Comparison of ENCODE assay signal across 17 cellular contexts in the genomic region with DNA sequence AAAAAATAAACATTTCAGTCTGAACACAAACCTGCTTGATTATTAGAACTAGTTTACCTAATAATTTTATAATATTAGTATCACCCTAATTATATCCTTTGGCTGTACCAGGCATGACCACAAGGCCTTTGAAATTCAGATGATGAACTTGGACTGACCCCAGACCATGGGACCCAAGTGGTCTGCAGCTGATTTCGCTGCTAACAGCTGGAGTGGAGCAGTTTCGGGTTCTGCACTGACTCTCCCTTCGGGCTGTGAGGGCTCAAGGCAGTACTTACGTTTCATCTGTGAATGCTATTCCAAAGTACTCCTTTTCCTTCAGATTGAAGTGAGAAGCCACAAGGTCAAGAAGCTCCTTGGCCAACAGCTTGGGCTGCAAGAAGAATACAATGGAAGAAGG.
"Had no signal": no experiment of that assay in that cellular context is flagged by ENCODE, and none has a peak within 500 bp of the region (broad histone marks: within the 10 kb centered on the region; RNA-seq: fewer than 3 reads in every experiment).

No MANE protein-coding gene starts in this region.

- H3K36me3 ChIP-seq: gastrocnemius medialis, sigmoid colon had no signal

- H3K27ac ChIP-seq: epithelial cell of prostate, esophagus muscularis mucosa, lower lobe of right lung, sigmoid colon had no signal

- H3K4me3 ChIP-seq: esophagus muscularis mucosa, gastrocnemius medialis, heart right ventricle, lower lobe of right lung, sigmoid colon, tibial nerve had no signal

- FAIRE-seq: endometrium, islet of Langerhans, small intestine had no signal

- DNase-seq: effector memory CD4-positive, alpha-beta T cell; gastrocnemius medialis; heart right ventricle; hypothalamus; kidney glomerular epithelial cell; lower lobe of right lung; naive thymus-derived CD8-positive, alpha-beta T cell; posterior cingulate gyrus; sigmoid colon; small intestine; stimulated activated CD4-positive, alpha-beta T cell treated with anti-CD3 and anti-CD28 coated beads, Interleukin-12 subunit alpha, Interleukin-12 subunit beta, amount 100 ng/mL, for 4 hours; stimulated activated naive CD8-positive, alpha-beta T cell treated with anti-CD3 and anti-CD28 coated beads, Interleukin-15, Interleukin-2, amounts not matched to agents 100 U/mL and 50 U/mL, for 24 hours had no signal

- ATAC-seq: gastrocnemius medialis; heart right ventricle; lower lobe of right lung; naive thymus-derived CD8-positive, alpha-beta T cell; stimulated activated naive CD8-positive, alpha-beta T cell treated with anti-CD3 and anti-CD28 coated beads, Interleukin-15, Interleukin-2, amounts not matched to agents 100 U/mL and 50 U/mL, for 24 hours had no signal

- H3K27me3 ChIP-seq: esophagus muscularis mucosa, gastrocnemius medialis, heart right ventricle, sigmoid colon, tibial nerve had no signal

- H3K4me1 ChIP-seq: gastrocnemius medialis, lower lobe of right lung, sigmoid colon had no signal

- H3K9me3 ChIP-seq: esophagus muscularis mucosa, gastrocnemius medialis, lower lobe of right lung, sigmoid colon, tibial nerve had no signal
